In the genomic region with DNA sequence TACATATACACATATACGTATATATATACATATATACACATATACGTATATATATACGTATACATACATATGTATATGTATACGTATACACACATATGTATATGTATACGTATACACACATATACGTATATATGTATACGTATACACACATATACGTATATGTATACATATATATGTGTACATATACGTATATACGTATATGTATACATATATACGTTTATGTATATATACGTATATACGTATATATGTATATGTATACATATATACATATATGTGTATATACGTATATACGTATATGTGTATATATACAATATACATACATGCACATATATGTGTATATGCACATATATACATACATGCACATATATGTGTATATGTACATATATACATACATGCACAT, we compare ENCODE assay signal across 1 cellular context.
TF ChIP-seq lines count a peak whose summit lies in the region.

No MANE protein-coding gene starts in this region.

TF ChIP-seq in K562, 482 proteins besides CTCF, POLR2A, EP300 and RAD21 (continued from another document and continues in another):
- TF ChIP-seq, protein P1, sequence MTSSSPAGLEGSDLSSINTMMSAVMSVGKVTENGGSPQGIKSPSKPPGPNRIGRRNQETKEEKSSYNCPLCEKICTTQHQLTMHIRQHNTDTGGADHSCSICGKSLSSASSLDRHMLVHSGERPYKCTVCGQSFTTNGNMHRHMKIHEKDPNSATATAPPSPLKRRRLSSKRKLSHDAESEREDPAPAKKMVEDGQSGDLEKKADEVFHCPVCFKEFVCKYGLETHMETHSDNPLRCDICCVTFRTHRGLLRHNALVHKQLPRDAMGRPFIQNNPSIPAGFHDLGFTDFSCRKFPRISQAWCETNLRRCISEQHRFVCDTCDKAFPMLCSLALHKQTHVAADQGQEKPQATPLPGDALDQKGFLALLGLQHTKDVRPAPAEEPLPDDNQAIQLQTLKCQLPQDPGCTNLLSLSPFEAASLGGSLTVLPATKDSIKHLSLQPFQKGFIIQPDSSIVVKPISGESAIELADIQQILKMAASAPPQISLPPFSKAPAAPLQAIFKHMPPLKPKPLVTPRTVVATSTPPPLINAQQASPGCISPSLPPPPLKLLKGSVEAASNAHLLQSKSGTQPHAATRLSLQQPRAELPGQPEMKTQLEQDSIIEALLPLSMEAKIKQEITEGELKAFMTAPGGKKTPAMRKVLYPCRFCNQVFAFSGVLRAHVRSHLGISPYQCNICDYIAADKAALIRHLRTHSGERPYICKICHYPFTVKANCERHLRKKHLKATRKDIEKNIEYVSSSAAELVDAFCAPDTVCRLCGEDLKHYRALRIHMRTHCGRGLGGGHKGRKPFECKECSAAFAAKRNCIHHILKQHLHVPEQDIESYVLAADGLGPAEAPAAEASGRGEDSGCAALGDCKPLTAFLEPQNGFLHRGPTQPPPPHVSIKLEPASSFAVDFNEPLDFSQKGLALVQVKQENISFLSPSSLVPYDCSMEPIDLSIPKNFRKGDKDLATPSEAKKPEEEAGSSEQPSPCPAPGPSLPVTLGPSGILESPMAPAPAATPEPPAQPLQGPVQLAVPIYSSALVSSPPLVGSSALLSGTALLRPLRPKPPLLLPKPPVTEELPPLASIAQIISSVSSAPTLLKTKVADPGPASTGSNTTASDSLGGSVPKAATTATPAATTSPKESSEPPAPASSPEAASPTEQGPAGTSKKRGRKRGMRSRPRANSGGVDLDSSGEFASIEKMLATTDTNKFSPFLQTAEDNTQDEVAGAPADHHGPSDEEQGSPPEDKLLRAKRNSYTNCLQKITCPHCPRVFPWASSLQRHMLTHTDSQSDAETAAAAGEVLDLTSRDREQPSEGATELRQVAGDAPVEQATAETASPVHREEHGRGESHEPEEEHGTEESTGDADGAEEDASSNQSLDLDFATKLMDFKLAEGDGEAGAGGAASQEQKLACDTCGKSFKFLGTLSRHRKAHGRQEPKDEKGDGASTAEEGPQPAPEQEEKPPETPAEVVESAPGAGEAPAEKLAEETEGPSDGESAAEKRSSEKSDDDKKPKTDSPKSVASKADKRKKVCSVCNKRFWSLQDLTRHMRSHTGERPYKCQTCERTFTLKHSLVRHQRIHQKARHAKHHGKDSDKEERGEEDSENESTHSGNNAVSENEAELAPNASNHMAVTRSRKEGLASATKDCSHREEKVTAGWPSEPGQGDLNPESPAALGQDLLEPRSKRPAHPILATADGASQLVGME (CRISPR knock-in tag; IDR thresholded peaks at IDR 0.05): 0 out of 2 replicates have a peak, but pooled peaks have one; percentile 69
- no peak for TF ChIP-seq CBX8 (IDR thresholded peaks at IDR 0.05; ENCODE audit: borderline replicate concordance, extremely low read depth, low read depth, low read length, poor library complexity, severe bottlenecking)
- no peak for TF ChIP-seq SMARCC2 (IDR thresholded peaks at IDR 0.05; ENCODE audit: low read depth)
- TF ChIP-seq, protein P2, sequence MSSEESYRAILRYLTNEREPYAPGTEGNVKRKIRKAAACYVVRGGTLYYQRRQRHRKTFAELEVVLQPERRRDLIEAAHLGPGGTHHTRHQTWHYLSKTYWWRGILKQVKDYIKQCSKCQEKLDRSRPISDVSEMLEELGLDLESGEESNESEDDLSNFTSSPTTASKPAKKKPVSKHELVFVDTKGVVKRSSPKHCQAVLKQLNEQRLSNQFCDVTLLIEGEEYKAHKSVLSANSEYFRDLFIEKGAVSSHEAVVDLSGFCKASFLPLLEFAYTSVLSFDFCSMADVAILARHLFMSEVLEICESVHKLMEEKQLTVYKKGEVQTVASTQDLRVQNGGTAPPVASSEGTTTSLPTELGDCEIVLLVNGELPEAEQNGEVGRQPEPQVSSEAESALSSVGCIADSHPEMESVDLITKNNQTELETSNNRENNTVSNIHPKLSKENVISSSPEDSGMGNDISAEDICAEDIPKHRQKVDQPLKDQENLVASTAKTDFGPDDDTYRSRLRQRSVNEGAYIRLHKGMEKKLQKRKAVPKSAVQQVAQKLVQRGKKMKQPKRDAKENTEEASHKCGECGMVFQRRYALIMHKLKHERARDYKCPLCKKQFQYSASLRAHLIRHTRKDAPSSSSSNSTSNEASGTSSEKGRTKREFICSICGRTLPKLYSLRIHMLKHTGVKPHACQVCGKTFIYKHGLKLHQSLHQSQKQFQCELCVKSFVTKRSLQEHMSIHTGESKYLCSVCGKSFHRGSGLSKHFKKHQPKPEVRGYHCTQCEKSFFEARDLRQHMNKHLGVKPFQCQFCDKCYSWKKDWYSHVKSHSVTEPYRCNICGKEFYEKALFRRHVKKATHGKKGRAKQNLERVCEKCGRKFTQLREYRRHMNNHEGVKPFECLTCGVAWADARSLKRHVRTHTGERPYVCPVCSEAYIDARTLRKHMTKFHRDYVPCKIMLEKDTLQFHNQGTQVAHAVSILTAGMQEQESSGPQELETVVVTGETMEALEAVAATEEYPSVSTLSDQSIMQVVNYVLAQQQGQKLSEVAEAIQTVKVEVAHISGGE (CRISPR knock-in tag; IDR thresholded peaks at IDR 0.05): peak in 1 of 3 experiments; percentile 79; a peak in 2 of 6 replicates
- no peak for TF ChIP-seq ZNF263 (CRISPR knock-in tag; IDR thresholded peaks at IDR 0.05; ENCODE audit: borderline replicate concordance)
- TF ChIP-seq XRCC4 (IDR thresholded peaks at IDR 0.05; ENCODE audit: extremely low read depth, insufficient read depth, insufficient read length): no peak
- no peak for TF ChIP-seq TAF7 (tag; IDR thresholded peaks at IDR 0.05)
- no peak for TF ChIP-seq TBP (optimal IDR thresholded peaks at IDR 0.05; ENCODE audit: low read depth, low read length)
- no peak for TF ChIP-seq YY1 (IDR thresholded peaks at IDR 0.05; ENCODE audit: borderline replicate concordance in 1 of 3, control insufficient read depth in 1 of 3, extremely low read depth in 1 of 3, insufficient read depth in 3 of 3, insufficient read length in 1 of 3, insufficient replicate concordance in 2 of 3, low read depth in 1 of 3, low read length in 2 of 3)
- no peak for TF ChIP-seq ZNF431 (CRISPR knock-in tag; IDR thresholded peaks at IDR 0.05)
- TF ChIP-seq E2F3 (CRISPR knock-in tag; IDR thresholded peaks at IDR 0.05): peak; percentile 52; the same call in 1 of the 2 replicates
- TF ChIP-seq SPI1 (IDR thresholded peaks at IDR 0.05; ENCODE audit: borderline replicate concordance, low read depth, low read length): no peak
- TF ChIP-seq, protein P3, sequence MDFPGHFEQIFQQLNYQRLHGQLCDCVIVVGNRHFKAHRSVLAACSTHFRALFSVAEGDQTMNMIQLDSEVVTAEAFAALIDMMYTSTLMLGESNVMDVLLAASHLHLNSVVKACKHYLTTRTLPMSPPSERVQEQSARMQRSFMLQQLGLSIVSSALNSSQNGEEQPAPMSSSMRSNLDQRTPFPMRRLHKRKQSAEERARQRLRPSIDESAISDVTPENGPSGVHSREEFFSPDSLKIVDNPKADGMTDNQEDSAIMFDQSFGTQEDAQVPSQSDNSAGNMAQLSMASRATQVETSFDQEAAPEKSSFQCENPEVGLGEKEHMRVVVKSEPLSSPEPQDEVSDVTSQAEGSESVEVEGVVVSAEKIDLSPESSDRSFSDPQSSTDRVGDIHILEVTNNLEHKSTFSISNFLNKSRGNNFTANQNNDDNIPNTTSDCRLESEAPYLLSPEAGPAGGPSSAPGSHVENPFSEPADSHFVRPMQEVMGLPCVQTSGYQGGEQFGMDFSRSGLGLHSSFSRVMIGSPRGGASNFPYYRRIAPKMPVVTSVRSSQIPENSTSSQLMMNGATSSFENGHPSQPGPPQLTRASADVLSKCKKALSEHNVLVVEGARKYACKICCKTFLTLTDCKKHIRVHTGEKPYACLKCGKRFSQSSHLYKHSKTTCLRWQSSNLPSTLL (IDR thresholded peaks at IDR 0.05): no peak
- no peak for TF ChIP-seq NELFE (IDR thresholded peaks at IDR 0.05; ENCODE audit: insufficient read depth, insufficient read length)
- TF ChIP-seq, protein P4, sequence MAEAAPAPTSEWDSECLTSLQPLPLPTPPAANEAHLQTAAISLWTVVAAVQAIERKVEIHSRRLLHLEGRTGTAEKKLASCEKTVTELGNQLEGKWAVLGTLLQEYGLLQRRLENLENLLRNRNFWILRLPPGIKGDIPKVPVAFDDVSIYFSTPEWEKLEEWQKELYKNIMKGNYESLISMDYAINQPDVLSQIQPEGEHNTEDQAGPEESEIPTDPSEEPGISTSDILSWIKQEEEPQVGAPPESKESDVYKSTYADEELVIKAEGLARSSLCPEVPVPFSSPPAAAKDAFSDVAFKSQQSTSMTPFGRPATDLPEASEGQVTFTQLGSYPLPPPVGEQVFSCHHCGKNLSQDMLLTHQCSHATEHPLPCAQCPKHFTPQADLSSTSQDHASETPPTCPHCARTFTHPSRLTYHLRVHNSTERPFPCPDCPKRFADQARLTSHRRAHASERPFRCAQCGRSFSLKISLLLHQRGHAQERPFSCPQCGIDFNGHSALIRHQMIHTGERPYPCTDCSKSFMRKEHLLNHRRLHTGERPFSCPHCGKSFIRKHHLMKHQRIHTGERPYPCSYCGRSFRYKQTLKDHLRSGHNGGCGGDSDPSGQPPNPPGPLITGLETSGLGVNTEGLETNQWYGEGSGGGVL (CRISPR knock-in tag; IDR thresholded peaks at IDR 0.05): no peak
- no peak for TF ChIP-seq CCAR2 (IDR thresholded peaks at IDR 0.05; ENCODE audit: low read depth, low read length)
- no peak for TF ChIP-seq NFXL1 (CRISPR knock-in tag; IDR thresholded peaks at IDR 0.05)
- TF ChIP-seq, protein P5, sequence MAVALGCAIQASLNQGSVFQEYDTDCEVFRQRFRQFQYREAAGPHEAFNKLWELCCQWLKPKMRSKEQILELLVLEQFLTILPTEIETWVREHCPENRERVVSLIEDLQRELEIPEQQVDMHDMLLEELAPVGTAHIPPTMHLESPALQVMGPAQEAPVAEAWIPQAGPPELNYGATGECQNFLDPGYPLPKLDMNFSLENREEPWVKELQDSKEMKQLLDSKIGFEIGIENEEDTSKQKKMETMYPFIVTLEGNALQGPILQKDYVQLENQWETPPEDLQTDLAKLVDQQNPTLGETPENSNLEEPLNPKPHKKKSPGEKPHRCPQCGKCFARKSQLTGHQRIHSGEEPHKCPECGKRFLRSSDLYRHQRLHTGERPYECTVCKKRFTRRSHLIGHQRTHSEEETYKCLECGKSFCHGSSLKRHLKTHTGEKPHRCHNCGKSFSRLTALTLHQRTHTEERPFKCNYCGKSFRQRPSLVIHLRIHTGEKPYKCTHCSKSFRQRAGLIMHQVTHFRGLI (CRISPR knock-in tag; IDR thresholded peaks at IDR 0.05): peak; percentile 92
- TF ChIP-seq, protein P6, sequence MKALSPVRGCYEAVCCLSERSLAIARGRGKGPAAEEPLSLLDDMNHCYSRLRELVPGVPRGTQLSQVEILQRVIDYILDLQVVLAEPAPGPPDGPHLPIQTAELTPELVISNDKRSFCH (CRISPR knock-in tag; IDR thresholded peaks at IDR 0.05): no peak
- TF ChIP-seq, protein P6 (tag; IDR thresholded peaks at IDR 0.05): no peak
- TF ChIP-seq, protein P7, sequence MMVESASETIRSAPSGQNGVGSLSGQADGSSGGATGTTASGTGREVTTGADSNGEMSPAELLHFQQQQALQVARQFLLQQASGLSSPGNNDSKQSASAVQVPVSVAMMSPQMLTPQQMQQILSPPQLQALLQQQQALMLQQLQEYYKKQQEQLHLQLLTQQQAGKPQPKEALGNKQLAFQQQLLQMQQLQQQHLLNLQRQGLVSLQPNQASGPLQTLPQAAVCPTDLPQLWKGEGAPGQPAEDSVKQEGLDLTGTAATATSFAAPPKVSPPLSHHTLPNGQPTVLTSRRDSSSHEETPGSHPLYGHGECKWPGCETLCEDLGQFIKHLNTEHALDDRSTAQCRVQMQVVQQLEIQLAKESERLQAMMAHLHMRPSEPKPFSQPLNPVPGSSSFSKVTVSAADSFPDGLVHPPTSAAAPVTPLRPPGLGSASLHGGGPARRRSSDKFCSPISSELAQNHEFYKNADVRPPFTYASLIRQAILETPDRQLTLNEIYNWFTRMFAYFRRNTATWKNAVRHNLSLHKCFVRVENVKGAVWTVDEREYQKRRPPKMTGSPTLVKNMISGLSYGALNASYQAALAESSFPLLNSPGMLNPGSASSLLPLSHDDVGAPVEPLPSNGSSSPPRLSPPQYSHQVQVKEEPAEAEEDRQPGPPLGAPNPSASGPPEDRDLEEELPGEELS (CRISPR knock-in tag; IDR thresholded peaks at IDR 0.05; ENCODE audit: borderline replicate concordance): no peak
- TF ChIP-seq, protein P8, sequence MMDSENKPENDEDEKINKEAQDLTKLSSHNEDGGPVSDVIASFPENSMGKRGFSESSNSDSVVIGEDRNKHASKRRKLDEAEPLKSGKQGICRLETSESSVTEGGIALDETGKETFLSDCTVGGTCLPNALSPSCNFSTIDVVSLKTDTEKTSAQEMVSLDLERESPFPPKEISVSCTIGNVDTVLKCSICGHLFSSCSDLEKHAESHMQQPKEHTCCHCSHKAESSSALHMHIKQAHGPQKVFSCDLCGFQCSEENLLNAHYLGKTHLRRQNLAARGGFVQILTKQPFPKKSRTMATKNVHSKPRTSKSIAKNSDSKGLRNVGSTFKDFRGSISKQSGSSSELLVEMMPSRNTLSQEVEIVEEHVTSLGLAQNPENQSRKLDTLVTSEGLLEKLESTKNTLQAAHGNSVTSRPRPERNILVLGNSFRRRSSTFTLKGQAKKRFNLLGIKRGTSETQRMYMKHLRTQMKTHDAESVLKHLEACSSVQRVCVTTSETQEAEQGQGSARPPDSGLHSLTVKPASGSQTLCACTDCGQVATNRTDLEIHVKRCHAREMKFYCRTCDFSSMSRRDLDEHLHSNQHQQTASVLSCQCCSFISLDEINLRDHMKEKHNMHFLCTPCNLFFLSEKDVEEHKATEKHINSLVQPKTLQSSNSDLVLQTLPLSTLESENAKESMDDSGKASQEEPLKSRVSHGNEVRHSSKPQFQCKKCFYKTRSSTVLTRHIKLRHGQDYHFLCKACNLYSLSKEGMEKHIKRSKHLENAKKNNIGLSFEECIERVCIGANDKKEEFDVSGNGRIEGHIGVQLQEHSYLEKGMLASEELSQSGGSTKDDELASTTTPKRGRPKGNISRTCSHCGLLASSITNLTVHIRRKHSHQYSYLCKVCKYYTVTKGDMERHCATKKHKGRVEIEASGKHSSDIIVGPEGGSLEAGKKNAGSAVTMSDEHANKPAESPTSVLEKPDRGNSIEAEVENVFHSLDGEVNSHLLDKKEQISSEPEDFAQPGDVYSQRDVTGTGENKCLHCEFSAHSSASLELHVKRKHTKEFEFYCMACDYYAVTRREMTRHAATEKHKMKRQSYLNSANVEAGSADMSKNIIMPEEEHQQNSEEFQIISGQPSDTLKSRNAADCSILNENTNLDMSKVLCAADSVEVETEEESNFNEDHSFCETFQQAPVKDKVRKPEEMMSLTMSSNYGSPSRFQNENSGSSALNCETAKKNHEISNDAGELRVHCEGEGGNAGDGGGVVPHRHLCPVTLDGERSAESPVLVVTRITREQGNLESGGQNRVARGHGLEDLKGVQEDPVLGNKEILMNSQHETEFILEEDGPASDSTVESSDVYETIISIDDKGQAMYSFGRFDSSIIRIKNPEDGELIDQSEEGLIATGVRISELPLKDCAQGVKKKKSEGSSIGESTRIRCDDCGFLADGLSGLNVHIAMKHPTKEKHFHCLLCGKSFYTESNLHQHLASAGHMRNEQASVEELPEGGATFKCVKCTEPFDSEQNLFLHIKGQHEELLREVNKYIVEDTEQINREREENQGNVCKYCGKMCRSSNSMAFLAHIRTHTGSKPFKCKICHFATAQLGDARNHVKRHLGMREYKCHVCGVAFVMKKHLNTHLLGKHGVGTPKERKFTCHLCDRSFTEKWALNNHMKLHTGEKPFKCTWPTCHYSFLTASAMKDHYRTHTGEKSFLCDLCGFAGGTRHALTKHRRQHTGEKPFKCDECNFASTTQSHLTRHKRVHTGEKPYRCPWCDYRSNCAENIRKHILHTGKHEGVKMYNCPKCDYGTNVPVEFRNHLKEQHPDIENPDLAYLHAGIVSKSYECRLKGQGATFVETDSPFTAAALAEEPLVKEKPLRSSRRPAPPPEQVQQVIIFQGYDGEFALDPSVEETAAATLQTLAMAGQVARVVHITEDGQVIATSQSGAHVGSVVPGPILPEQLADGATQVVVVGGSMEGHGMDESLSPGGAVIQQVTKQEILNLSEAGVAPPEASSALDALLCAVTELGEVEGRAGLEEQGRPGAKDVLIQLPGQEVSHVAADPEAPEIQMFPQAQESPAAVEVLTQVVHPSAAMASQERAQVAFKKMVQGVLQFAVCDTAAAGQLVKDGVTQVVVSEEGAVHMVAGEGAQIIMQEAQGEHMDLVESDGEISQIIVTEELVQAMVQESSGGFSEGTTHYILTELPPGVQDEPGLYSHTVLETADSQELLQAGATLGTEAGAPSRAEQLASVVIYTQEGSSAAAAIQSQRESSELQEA (IDR thresholded peaks at IDR 0.05; ENCODE audit: low read depth): no peak
